Comparison of ENCODE assay signal across 2 cellular contexts in the genomic region with DNA sequence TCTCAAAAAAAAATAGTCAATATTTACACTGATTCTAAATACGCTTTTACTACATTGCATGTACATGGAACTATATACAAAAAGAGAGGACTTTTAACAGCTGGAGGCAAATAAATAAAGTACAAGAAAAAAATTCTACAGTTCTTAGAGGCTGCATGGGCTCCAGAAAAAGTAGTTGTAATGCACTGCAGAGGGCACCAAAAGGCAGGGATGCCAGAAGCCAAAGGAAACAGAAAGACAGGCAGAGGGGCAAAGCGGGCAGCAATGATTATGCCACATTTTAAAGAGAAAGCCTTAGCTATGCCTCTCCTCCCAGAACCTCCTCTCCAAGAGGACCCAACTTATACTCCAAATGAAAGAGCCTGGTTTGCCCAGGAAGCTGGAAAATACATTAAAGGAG.
A peak's percentile ranks its signal among the peaks of the same experiment; 100 is the strongest.
TF ChIP-seq lines count a peak whose summit lies in the region.

No MANE protein-coding gene starts in this region.

TF ChIP-seq in HepG2, 621 proteins besides CTCF, POLR2A, EP300 and RAD21:
- TF ChIP-seq STAG1 (CRISPR knock-in tag; IDR thresholded peaks at IDR 0.05) (peak; percentile 53), SIX1 (CRISPR knock-in tag; IDR thresholded peaks at IDR 0.05; ENCODE audit: borderline replicate concordance) (no peak)

TF ChIP-seq in WTC11, 78 proteins besides CTCF, POLR2A, EP300 and RAD21:
- TF ChIP-seq, protein P1, sequence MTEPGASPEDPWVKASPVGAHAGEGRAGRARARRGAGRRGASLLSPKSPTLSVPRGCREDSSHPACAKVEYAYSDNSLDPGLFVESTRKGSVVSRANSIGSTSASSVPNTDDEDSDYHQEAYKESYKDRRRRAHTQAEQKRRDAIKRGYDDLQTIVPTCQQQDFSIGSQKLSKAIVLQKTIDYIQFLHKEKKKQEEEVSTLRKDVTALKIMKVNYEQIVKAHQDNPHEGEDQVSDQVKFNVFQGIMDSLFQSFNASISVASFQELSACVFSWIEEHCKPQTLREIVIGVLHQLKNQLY (CRISPR knock-in tag; IDR thresholded peaks at IDR 0.05): no peak
